ENCODE assay signal across 18 cellular contexts in the genomic region with DNA sequence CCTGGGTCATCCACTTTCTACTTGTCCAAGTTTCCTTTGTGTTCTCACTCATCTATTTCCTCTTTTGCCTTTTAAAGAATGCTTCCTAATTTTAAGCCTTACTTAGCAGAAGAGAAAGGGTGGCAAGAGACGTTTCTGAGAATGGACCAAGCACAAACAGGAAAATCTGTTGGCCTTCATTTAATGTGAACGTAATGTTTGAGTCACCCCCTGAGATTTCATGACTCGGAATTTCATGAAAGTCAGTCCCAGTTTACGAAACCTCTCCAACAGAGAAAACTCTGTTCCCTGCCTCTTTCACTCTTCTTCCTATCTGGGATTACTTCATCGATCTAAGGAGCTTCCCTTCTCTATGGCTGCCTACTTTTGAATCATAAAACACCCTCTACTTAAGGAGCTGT. TPM values are rescaled to one million over a fixed set of nuclear protein-coding genes. Genes with fewer than 3 reads are reported as not detected.
"Had no signal": no experiment of that assay in that cellular context is flagged by ENCODE, and none has a peak within 500 bp of the region (broad histone marks: within the 10 kb centered on the region; RNA-seq: fewer than 3 reads in every experiment).

A gene with protein sequence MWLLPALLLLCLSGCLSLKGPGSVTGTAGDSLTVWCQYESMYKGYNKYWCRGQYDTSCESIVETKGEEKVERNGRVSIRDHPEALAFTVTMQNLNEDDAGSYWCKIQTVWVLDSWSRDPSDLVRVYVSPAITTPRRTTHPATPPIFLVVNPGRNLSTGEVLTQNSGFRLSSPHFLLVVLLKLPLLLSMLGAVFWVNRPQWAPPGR (minus strand): TSS at position 46 of the 401 bp plus-strand sequence. CDS start 117 bp downstream, outside the sequence.

- DNase-seq: activated CD4-positive, alpha-beta T cell treated with anti-CD3 and anti-CD28 coated beads, Interleukin-2, amount 50 U/mL, for 4 hours; activated effector memory CD4-positive, alpha-beta T cell treated with Interleukin-2 at 50 U/mL for 16 hours; activated T-cell treated with anti-CD3 and anti-CD28 coated beads, Interleukin-2, amount 50 U/mL, for 24 hours; amygdala; cerebellar nuclear complex; dermis blood vessel endothelial cell; kidney; pancreas; small intestine; T-helper 2 cell had no signal

- H3K27me3 ChIP-seq: hepatocyte, pancreas, vagina had no signal

- H3K4me1 ChIP-seq: gastroesophageal sphincter, neural progenitor cell, pancreas, vagina had no signal

- H3K9me3 ChIP-seq: pancreas, vagina had no signal

- H3K36me3 ChIP-seq: gastroesophageal sphincter, neural progenitor cell, pancreas, vagina had no signal

- H3K4me3 ChIP-seq: gastroesophageal sphincter, hepatocyte, neural progenitor cell, pancreas, vagina had no signal

- ATAC-seq: activated CD4-positive, CD25-positive, alpha-beta regulatory T cell treated with anti-CD3 and anti-CD28 coated beads, Interleukin-2, amount 50 U/mL, for 24 hours; activated naive CD4-positive, alpha-beta T cell treated with anti-CD3 and anti-CD28 coated beads, Interleukin-2, amount 50 U/mL, for 72 hours; gastroesophageal sphincter had no signal

- H3K27ac ChIP-seq: gastroesophageal sphincter, hepatocyte, neural progenitor cell, pancreas, vagina had no signal

RNA-seq across cellular contexts. Expression of the gene that starts here (rescaled TPM):
- total RNA-seq: activated naive CD4-positive, alpha-beta T cell treated with anti-CD3 and anti-CD28 coated beads, Interleukin-2, amount 50 U/mL, for 72 hours; dermis blood vessel endothelial cell; epithelial cell of proximal tubule; myocyte had no signal
